In genomic region chr4:48779095-48779997, GRCh38 we compare ENCODE assay signal across 8 cellular contexts. TPM values are rescaled to one million over a fixed set of nuclear protein-coding genes. Genes with fewer than 3 reads are reported as not detected.
DNase-seq lines count a peak whose midpoint lies in the region; ATAC-seq, FAIRE-seq and TF ChIP-seq lines count a peak whose summit lies in the region.

No MANE protein-coding gene starts in this region.

- peak overlapping the region; percentile 91 for H3K4me3 Mint-ChIP-seq in activated CD4-positive, alpha-beta T cell treated with anti-CD3 and anti-CD28 coated beads, Interleukin-2, amount 10 ng/mL, durations not matched to agents 24 days and 14 days

- peaks cover 52% of the 10 kb centered on the region for H3K4me1 ChIP-seq in HepG2 (ENCODE audit: insufficient read depth, low read length)

- in situ Hi-C loops in HepG2 (cut with HindIII; ENCODE audit: extremely low pct_ligation_motif_present, low pct_unique_long_range_greater_than_20kb), result loop anchor here (25.0 kb wide), 1 partner anchor 192 kb away; no protein-coding TSS in a partner anchor

- TF ChIP-seq CTCF in coronary artery (IDR thresholded peaks at IDR 0.05) (no peak), HepG2 (CRISPR knock-in tag; IDR thresholded peaks at IDR 0.05) (peak; percentile 29; the same call in 1 of the 2 replicates)

- DNase-seq in NCI-H2107 (lab: John Stamatoyannopoulos, UW) (peak; percentile 3), NCI-H2107 treated with DMSO at 0.1 percent for 48 hours (lab: John Stamatoyannopoulos, UW; ENCODE audit: unreplicated experiment) (no peak), HEK293T (ENCODE audit: extremely low spot score) (peak; percentile 12), NAMALWA (ENCODE audit: low spot score) (peak; percentile 76), coronary artery (ENCODE audit: low spot score) (peak; percentile 80), HepG2 (ENCODE audit: low spot score) (peak; percentile 20)
- DNase-seq in activated CD4-positive, alpha-beta T cell treated with anti-CD3 and anti-CD28 coated beads, Interleukin-2, amount 10 ng/mL, durations not matched to agents 24 days and 14 days, result peak; percentile 92
- peak; percentile 49 to 53 for DNase-seq in stimulated activated CD4-positive, alpha-beta T cell treated with anti-CD3 and anti-CD28 coated beads, Interleukin-2, amount 100 ng/mL, for 48 hours

- peaks cover 2% of the 10 kb centered on the region for H3K36me3 Mint-ChIP-seq in activated CD4-positive, alpha-beta T cell treated with anti-CD3 and anti-CD28 coated beads, Interleukin-2, amount 10 ng/mL, durations not matched to agents 24 days and 14 days (ENCODE audit: low read depth)

- TF ChIP-seq EP300 in HepG2 (IDR thresholded peaks at IDR 0.05; ENCODE audit: low read depth in 2 of 2, low read length in 2 of 2) (no peak), HepG2 (CRISPR knock-in tag; IDR thresholded peaks at IDR 0.05; ENCODE audit: borderline replicate concordance) (no peak)

- peaks cover 46% of the 10 kb centered on the region for H3K79me2 ChIP-seq in HepG2 (ENCODE audit: insufficient read depth, low read length)

- TF ChIP-seq POLR2A in HepG2 (IDR thresholded peaks at IDR 0.05; ENCODE audit: insufficient read depth in 1 of 2, low read depth in 2 of 2, low read length in 2 of 2), result no peak; a peak in 1 of 4 replicates

- ATAC-seq in HepG2, result peak; percentile 58

- peak overlapping the region; percentile 90 to 92 for H3K27ac ChIP-seq in coronary artery
- peak overlapping the region; percentile 94 for H3K27ac ChIP-seq in HepG2 (ENCODE audit: extremely low read length, insufficient read depth, low read length)

- WGBS in HepG2 (ENCODE audit: low lambda C conversion rate), result 2% methylated on average over 18 of the region's 108 CpGs

- CTCF ChIA-PET in HEK293T (lab: Yijun Ruan, JAX) (no interaction called here), HepG2 (lab: Yijun Ruan, JAX; ENCODE audit: low intra/inter-chr PET ratio, low total read pairs) (no interaction called here)

- TSS peak; percentile 54 for BruUV-seq in HepG2 (replicated peaks; lab: Mats Ljungman, UMichigan)

- intact Hi-C loops in activated CD4-positive, alpha-beta T cell treated with anti-CD3 and anti-CD28 coated beads, Interleukin-2, amount 10 ng/mL, durations not matched to agents 24 days and 14 days (cut with micrococcal nuclease), result loop anchor here (5.0 kb wide), 2 partner anchors 52 to 183 kb away; no protein-coding TSS in a partner anchor
- intact Hi-C loops in HepG2 (cut with micrococcal nuclease; ENCODE audit: unreplicated experiment), result loop anchor here (1.0 kb wide), 1 partner anchor 201 kb away; no protein-coding TSS in a partner anchor

- H3K9me3 ChIP-seq in HepG2 (ENCODE audit: low read length), result no peaks in the 10 kb centered on the region

- H3K36me3 ChIP-seq in HepG2 (replicated peaks in 1 of 2; ENCODE audit: control insufficient read depth in 1 of 2, insufficient read depth in 2 of 2, low read length in 2 of 2), result no peaks in the 10 kb centered on the region

- POLR2A ChIA-PET in HEK293T (lab: Yijun Ruan, JAX) (interaction anchor here (0.6 kb wide), 1 partner anchor 51 kb away, joined by 3 read pairs; the partner anchor contains the start of gene OCIAD1), HepG2 (lab: Yijun Ruan, JAX) (interaction anchor here (1.3 to 1.9 kb wide), 3 partner anchors 10 to 26 kb away, joined by 4 to 8 read pairs (median 4); no protein-coding TSS in a partner anchor)

- peak overlapping the region; percentile 57 for H2AFZ ChIP-seq in HepG2 (ENCODE audit: low read length)

- no peaks in the 10 kb centered on the region for H3K27me3 Mint-ChIP-seq in activated CD4-positive, alpha-beta T cell treated with anti-CD3 and anti-CD28 coated beads, Interleukin-2, amount 10 ng/mL, durations not matched to agents 24 days and 14 days

- H3K27me3 ChIP-seq in HepG2 (ENCODE audit: control insufficient read depth in 1 of 2, insufficient read depth in 2 of 2, low read length in 2 of 2), result no peaks in the 10 kb centered on the region; a peak in 1 of 5 replicates

- TF ChIP-seq RAD21 in HepG2 (CRISPR knock-in tag; IDR thresholded peaks at IDR 0.05), result peak; percentile 47

- peaks cover 8% of the 10 kb centered on the region for H4K20me1 ChIP-seq in HepG2 (ENCODE audit: insufficient read depth, low read length)

- no peaks in the 10 kb centered on the region for H3K9me3 Mint-ChIP-seq in activated CD4-positive, alpha-beta T cell treated with anti-CD3 and anti-CD28 coated beads, Interleukin-2, amount 10 ng/mL, durations not matched to agents 24 days and 14 days

- H3K4me2 ChIP-seq in HepG2 (ENCODE audit: low read depth, low read length), result peak overlapping the region; percentile 82

- H3K4me1 Mint-ChIP-seq in activated CD4-positive, alpha-beta T cell treated with anti-CD3 and anti-CD28 coated beads, Interleukin-2, amount 10 ng/mL, durations not matched to agents 24 days and 14 days, result peaks cover 39% of the 10 kb centered on the region

- no peak for FAIRE-seq in HepG2 (lab: Jason Lieb, UNC)

- H3K4me3 ChIP-seq in coronary artery (peak overlapping the region; percentile 87), HepG2 (replicated peaks in 1 of 3; ENCODE audit: insufficient read depth in 1 of 3, low read depth in 2 of 3, low read length in 3 of 3) (peak overlapping the region; percentile 85 to 99 (median 98))

- H3K9ac ChIP-seq in HepG2 (ENCODE audit: insufficient read depth, low read depth, low read length), result peak overlapping the region; percentile 93

- H3K27ac Mint-ChIP-seq in activated CD4-positive, alpha-beta T cell treated with anti-CD3 and anti-CD28 coated beads, Interleukin-2, amount 10 ng/mL, durations not matched to agents 24 days and 14 days, result peak overlapping the region; percentile 87

TF ChIP-seq in HEK293T, 16 proteins besides CTCF, POLR2A, EP300 and RAD21 (continues in another document):
- TF ChIP-seq SUZ12 (IDR thresholded peaks at IDR 0.05) (no peak), SP1 (IDR thresholded peaks at IDR 0.05) (no peak), ELF4 (IDR thresholded peaks at IDR 0.05) (no peak), ZNF384 (IDR thresholded peaks at IDR 0.05) (no peak)

TF ChIP-seq in HepG2, 621 proteins besides CTCF, POLR2A, EP300 and RAD21 (continues in another document):
- TF ChIP-seq ZNF138 (CRISPR knock-in tag; IDR thresholded peaks at IDR 0.05; ENCODE audit: low read depth) (no peak), SOX13 (IDR thresholded peaks at IDR 0.05) (no peak), SOX13 (CRISPR knock-in tag; conservative IDR thresholded peaks at IDR 0.05 in 1 of 2, IDR thresholded peaks at IDR 0.05 in 1 of 2) (no peak)

RNA-seq across cellular contexts. Expression of gene FRYL, which starts 0.7 kb away (rescaled TPM):
- 62.0 and 66.0 TPM in 2 replicates for total RNA-seq in activated CD4-positive, alpha-beta T cell treated with anti-CD3 and anti-CD28 coated beads, Interleukin-2, amount 10 ng/mL, durations not matched to agents 24 days and 14 days
- total RNA-seq in HepG2 (2016; rRNA removed; fragmentation: Illumina TruSeq; extraction: Trizol), result 19.6 and 28.4 TPM in 2 replicates
- total RNA-seq in HepG2 (2016; cell fraction: cytosol; rRNA removed; fragmentation: Illumina TruSeq; extraction: Trizol; ENCODE audit: low read depth), result 4.5 and 6.9 TPM in 2 replicates
- 20.0 and 28.7 TPM in 2 replicates for total RNA-seq in HepG2 (2016; cell fraction: insoluble cytoplasmic fraction; rRNA removed; fragmentation: Illumina TruSeq; extraction: Trizol)
- total RNA-seq in HepG2 (2016; cell fraction: membrane; rRNA removed; fragmentation: Illumina TruSeq; extraction: Trizol), result 5.6 and 7.2 TPM in 2 replicates
- total RNA-seq in HepG2 (2016; cell fraction: nucleus; rRNA removed; fragmentation: Illumina TruSeq; extraction: Trizol), result 57.5 and 66.0 TPM in 2 replicates
- 7.8 and 9.7 TPM in 2 replicates for polyA plus RNA-seq in HepG2 (2011; rRNA removed)
- polyA plus RNA-seq in HepG2 (2011; cell fraction: cytosol; rRNA removed), result 2.5 and 4.4 TPM in 2 replicates
- 12.2 and 12.3 TPM in 2 replicates for polyA plus RNA-seq in HepG2 (2011; cell fraction: nucleus; rRNA removed)
- 7.0 and 7.6 TPM in 2 replicates for polyA plus RNA-seq in HepG2 (2012)
- 0.57 and 0.58 TPM in 2 replicates for polyA plus RNA-seq in HepG2 (2016; cell fraction: cytosol; fragmentation: Illumina TruSeq; extraction: Trizol; ENCODE audit: low read depth)
- polyA plus RNA-seq in HepG2 (2016; cell fraction: insoluble cytoplasmic fraction; fragmentation: Illumina TruSeq; extraction: Trizol; ENCODE audit: low read depth), result 9.9 and 12.5 TPM in 2 replicates
- 1.2 and 1.7 TPM in 2 replicates for polyA plus RNA-seq in HepG2 (2016; cell fraction: membrane; fragmentation: Illumina TruSeq; extraction: Trizol; ENCODE audit: low read depth)
- 21.6 and 24.9 TPM in 2 replicates for polyA plus RNA-seq in HepG2 (2016; cell fraction: nucleus; fragmentation: Illumina TruSeq; extraction: Trizol; ENCODE audit: insufficient read depth, low read depth)
- 27.4 and 29.3 TPM in 2 replicates for polyA minus RNA-seq in HepG2 (2011; rRNA and poly(A)+ RNA removed; ENCODE audit: low replicate concordance)
- 12.0 and 18.5 TPM in 2 replicates for polyA minus RNA-seq in HepG2 (2011; cell fraction: cytosol; rRNA and poly(A)+ RNA removed)
- 177 and 185 TPM in 2 replicates for polyA minus RNA-seq in HepG2 (2011; cell fraction: nucleus; rRNA and poly(A)+ RNA removed)

RNA-seq across cellular contexts. Expression of gene OCIAD1, which starts 51.5 kb away (rescaled TPM):
- 116 and 130 TPM in 2 replicates for total RNA-seq in activated CD4-positive, alpha-beta T cell treated with anti-CD3 and anti-CD28 coated beads, Interleukin-2, amount 10 ng/mL, durations not matched to agents 24 days and 14 days
- 52.6 and 74.9 TPM in 2 replicates for total RNA-seq in HepG2 (2016; rRNA removed; fragmentation: Illumina TruSeq; extraction: Trizol)
- 22.4 and 26.4 TPM in 2 replicates for total RNA-seq in HepG2 (2016; cell fraction: cytosol; rRNA removed; fragmentation: Illumina TruSeq; extraction: Trizol; ENCODE audit: low read depth)
- total RNA-seq in HepG2 (2016; cell fraction: insoluble cytoplasmic fraction; rRNA removed; fragmentation: Illumina TruSeq; extraction: Trizol), result 55.4 and 78.1 TPM in 2 replicates
- total RNA-seq in HepG2 (2016; cell fraction: membrane; rRNA removed; fragmentation: Illumina TruSeq; extraction: Trizol), result 29.7 and 31.7 TPM in 2 replicates
- 69.1 and 73.3 TPM in 2 replicates for total RNA-seq in HepG2 (2016; cell fraction: nucleus; rRNA removed; fragmentation: Illumina TruSeq; extraction: Trizol)
- 59.7 and 67.3 TPM in 2 replicates for polyA plus RNA-seq in HepG2 (2011; rRNA removed)
- polyA plus RNA-seq in HepG2 (2011; cell fraction: cytosol; rRNA removed), result 37.3 and 45.5 TPM in 2 replicates
- polyA plus RNA-seq in HepG2 (2011; cell fraction: nucleus; rRNA removed), result 23.3 and 29.6 TPM in 2 replicates
- 65.2 and 70.0 TPM in 2 replicates for polyA plus RNA-seq in HepG2 (2012)
- polyA plus RNA-seq in HepG2 (2016; cell fraction: cytosol; fragmentation: Illumina TruSeq; extraction: Trizol; ENCODE audit: low read depth), result 15.0 and 17.6 TPM in 2 replicates
- polyA plus RNA-seq in HepG2 (2016; cell fraction: insoluble cytoplasmic fraction; fragmentation: Illumina TruSeq; extraction: Trizol; ENCODE audit: low read depth), result 53.6 and 60.2 TPM in 2 replicates
- polyA plus RNA-seq in HepG2 (2016; cell fraction: membrane; fragmentation: Illumina TruSeq; extraction: Trizol; ENCODE audit: low read depth), result 23.3 and 25.0 TPM in 2 replicates
- 116 and 122 TPM in 2 replicates for polyA plus RNA-seq in HepG2 (2016; cell fraction: nucleus; fragmentation: Illumina TruSeq; extraction: Trizol; ENCODE audit: insufficient read depth, low read depth)
- 43.1 and 49.6 TPM in 2 replicates for polyA minus RNA-seq in HepG2 (2011; rRNA and poly(A)+ RNA removed; ENCODE audit: low replicate concordance)
- polyA minus RNA-seq in HepG2 (2011; cell fraction: cytosol; rRNA and poly(A)+ RNA removed), result 32.1 and 36.1 TPM in 2 replicates
- 57.4 and 68.6 TPM in 2 replicates for polyA minus RNA-seq in HepG2 (2011; cell fraction: nucleus; rRNA and poly(A)+ RNA removed)
